ENCODE assay signal across 19 cellular contexts in the genomic region with DNA sequence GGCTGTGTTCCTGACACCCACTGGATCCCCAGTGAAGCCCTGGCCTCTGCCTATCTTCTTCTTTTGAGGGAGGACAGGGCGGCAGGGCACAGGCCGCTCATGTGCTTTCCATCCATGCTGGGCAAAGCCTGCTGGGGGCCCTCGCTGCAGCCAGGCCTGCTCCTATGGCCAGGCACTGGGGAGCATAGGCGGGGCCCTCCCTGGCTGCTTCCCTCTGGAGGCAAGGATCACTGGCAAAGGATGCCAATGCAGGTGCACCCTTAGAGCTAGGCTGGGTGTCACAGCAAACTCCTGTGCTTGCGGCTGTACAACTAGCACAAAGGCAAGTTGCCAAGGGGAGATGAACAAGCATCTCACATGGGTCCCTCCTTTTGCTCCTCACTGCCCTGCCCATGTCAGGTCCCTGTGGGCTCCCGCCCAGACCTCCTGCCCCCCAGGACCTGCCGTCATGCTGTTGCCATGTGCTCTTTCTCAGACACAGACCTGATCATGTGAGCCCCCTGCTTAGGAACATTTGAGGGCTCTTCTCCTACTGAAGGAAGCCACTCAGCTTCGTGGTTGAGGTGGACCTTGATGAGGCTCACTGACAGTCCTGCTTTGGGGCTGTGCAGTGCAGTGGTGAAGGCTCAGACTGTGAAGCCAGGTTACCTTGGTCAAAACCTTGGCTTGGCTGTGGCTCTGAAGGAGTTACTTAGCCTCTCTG.
DNase-seq lines count a peak whose midpoint lies in the region; ATAC-seq, FAIRE-seq and TF ChIP-seq lines count a peak whose summit lies in the region.
"Had no signal": no experiment of that assay in that cellular context is flagged by ENCODE, and none has a peak within 500 bp of the region (broad histone marks: within the 10 kb centered on the region; RNA-seq: fewer than 3 reads in every experiment).

No MANE protein-coding gene starts in this region.

- no peaks in the 10 kb centered on the region for H3K9me3 Mint-ChIP-seq in natural killer cell treated with Interleukin-12 subunit alpha and Interleukin-12 subunit beta and Interleukin-15 and Interleukin-18, amount 100 ng/mL, for 72 hours
- H3K9me3 Mint-ChIP-seq in natural killer cell (no peaks in the 10 kb centered on the region), endodermal cell (no peaks in the 10 kb centered on the region), progenitor cell of endocrine pancreas (ENCODE audit: low read depth) (no peaks in the 10 kb centered on the region)
- H3K9me3 Mint-ChIP-seq in activated naive CD4-positive, alpha-beta T cell treated with anti-CD3 and anti-CD28 coated beads for 36 hours: peaks cover 9% of the 10 kb centered on the region
- H3K9me3 Mint-ChIP-seq: CD4-positive, alpha-beta T cell had no signal

- peak; percentile 3 to 17 for ATAC-seq in natural killer cell treated with Interleukin-12 subunit alpha and Interleukin-12 subunit beta and Interleukin-15 and Interleukin-18, amount 100 ng/mL, for 72 hours
- ATAC-seq in natural killer cell (no peak), HG03521 (IDR thresholded peaks at IDR 0.05; ENCODE audit: unreplicated experiment) (no peak)

- H3K27ac ChIP-seq in endodermal cell (ENCODE audit: low read depth, low read length): no peak overlapping the region

- peaks cover 0 to 4% of the 10 kb centered on the region in 2 donors for H3K4me1 Mint-ChIP-seq in natural killer cell treated with Interleukin-12 subunit alpha and Interleukin-12 subunit beta and Interleukin-15 and Interleukin-18, amount 100 ng/mL, for 72 hours (ENCODE audit: low read depth in 2 of 2)
- H3K4me1 Mint-ChIP-seq in natural killer cell (no peaks in the 10 kb centered on the region), endodermal cell (no peaks in the 10 kb centered on the region), progenitor cell of endocrine pancreas (ENCODE audit: low read depth) (no peaks in the 10 kb centered on the region)
- no peaks in the 10 kb centered on the region for H3K4me1 Mint-ChIP-seq in activated naive CD4-positive, alpha-beta T cell treated with anti-CD3 and anti-CD28 coated beads for 36 hours (ENCODE audit: low read depth)

- no peak overlapping the region for H3K4me3 Mint-ChIP-seq in natural killer cell treated with Interleukin-12 subunit alpha and Interleukin-12 subunit beta and Interleukin-15 and Interleukin-18, amount 100 ng/mL, for 72 hours
- no peak overlapping the region for H3K4me3 Mint-ChIP-seq in natural killer cell
- no peak overlapping the region for H3K4me3 Mint-ChIP-seq in endodermal cell
- no peak overlapping the region for H3K4me3 Mint-ChIP-seq in progenitor cell of endocrine pancreas (ENCODE audit: low read depth)
- no peak overlapping the region for H3K4me3 Mint-ChIP-seq in activated naive CD4-positive, alpha-beta T cell treated with anti-CD3 and anti-CD28 coated beads for 36 hours
- H3K4me3 Mint-ChIP-seq: CD4-positive, alpha-beta T cell had no signal

- no peaks in the 10 kb centered on the region for H3K4me1 ChIP-seq in endodermal cell (ENCODE audit: control insufficient read depth, insufficient read depth, low read length)

- no peak overlapping the region for H3K27ac Mint-ChIP-seq in natural killer cell treated with Interleukin-12 subunit alpha and Interleukin-12 subunit beta and Interleukin-15 and Interleukin-18, amount 100 ng/mL, for 72 hours
- H3K27ac Mint-ChIP-seq in natural killer cell: no peak overlapping the region
- H3K27ac Mint-ChIP-seq in endodermal cell: no peak overlapping the region
- H3K27ac Mint-ChIP-seq in progenitor cell of endocrine pancreas: no peak overlapping the region
- H3K27ac Mint-ChIP-seq in activated naive CD4-positive, alpha-beta T cell treated with anti-CD3 and anti-CD28 coated beads for 36 hours: no peak overlapping the region
- H3K27ac Mint-ChIP-seq: CD4-positive, alpha-beta T cell had no signal

- no peak overlapping the region for H3K9ac ChIP-seq in endodermal cell (ENCODE audit: extremely low read depth, low read length, poor library complexity, severe bottlenecking)

- TF ChIP-seq POLR2A in GM12891 (IDR thresholded peaks at IDR 0.05; ENCODE audit: low read depth, low read length): no peak

- H3K36me3 Mint-ChIP-seq in natural killer cell treated with Interleukin-12 subunit alpha and Interleukin-12 subunit beta and Interleukin-15 and Interleukin-18, amount 100 ng/mL, for 72 hours: no peaks in the 10 kb centered on the region
- no peaks in the 10 kb centered on the region for H3K36me3 Mint-ChIP-seq in natural killer cell
- no peaks in the 10 kb centered on the region for H3K36me3 Mint-ChIP-seq in endodermal cell (ENCODE audit: low read depth)
- H3K36me3 Mint-ChIP-seq in progenitor cell of endocrine pancreas (ENCODE audit: insufficient read depth): no peaks in the 10 kb centered on the region
- H3K36me3 Mint-ChIP-seq in activated naive CD4-positive, alpha-beta T cell treated with anti-CD3 and anti-CD28 coated beads for 36 hours (ENCODE audit: low read depth): peaks cover 1% of the 10 kb centered on the region

- no peak for FAIRE-seq in GM12891 (lab: Jason Lieb, UNC)

- TF ChIP-seq CTCF in natural killer cell (IDR thresholded peaks at IDR 0.05): no peak
- no peak for TF ChIP-seq CTCF in endodermal cell (conservative IDR thresholded peaks at IDR 0.05)
- TF ChIP-seq CTCF in progenitor cell of endocrine pancreas (IDR thresholded peaks at IDR 0.05; ENCODE audit: unreplicated experiment): no peak

- H3K27me3 ChIP-seq in endodermal cell (ENCODE audit: control insufficient read depth, insufficient read depth, low read length, poor library complexity, severe bottlenecking): peaks cover 4% of the 10 kb centered on the region

- no peaks in the 10 kb centered on the region for H3K36me3 ChIP-seq in endodermal cell (ENCODE audit: control insufficient read depth, insufficient read depth, low read length)

- H3K4me3 ChIP-seq in endodermal cell (ENCODE audit: low read length): no peak overlapping the region

- H3K9me3 ChIP-seq in endodermal cell (ENCODE audit: control insufficient read depth, low read length): no peaks in the 10 kb centered on the region

- H3K27me3 Mint-ChIP-seq in natural killer cell treated with Interleukin-12 subunit alpha and Interleukin-12 subunit beta and Interleukin-15 and Interleukin-18, amount 100 ng/mL, for 72 hours: peaks cover 20 to 21% of the 10 kb centered on the region in 2 donors
- H3K27me3 Mint-ChIP-seq in natural killer cell (ENCODE audit: low read depth in 2 of 2): peaks cover 6 to 8% of the 10 kb centered on the region in 2 donors
- H3K27me3 Mint-ChIP-seq in endodermal cell (ENCODE audit: insufficient read depth): peaks cover 5% of the 10 kb centered on the region
- H3K27me3 Mint-ChIP-seq in progenitor cell of endocrine pancreas: peaks cover 7% of the 10 kb centered on the region
- H3K27me3 Mint-ChIP-seq in activated naive CD4-positive, alpha-beta T cell treated with anti-CD3 and anti-CD28 coated beads for 36 hours (ENCODE audit: low read depth): peaks cover 7% of the 10 kb centered on the region

- DNase-seq in natural killer cell treated with Interleukin-12 subunit alpha and Interleukin-12 subunit beta and Interleukin-15 and Interleukin-18, amount 100 ng/mL, for 72 hours (ENCODE audit: low spot score): peak; percentile 29
- DNase-seq in natural killer cell (no peak), endodermal cell (peak; percentile 15), progenitor cell of endocrine pancreas (ENCODE audit: low spot score, unreplicated experiment) (peak; percentile 4), GM12891 (ENCODE audit: insufficient read length, low spot score) (no peak)
- no peak for DNase-seq in activated naive CD4-positive, alpha-beta T cell treated with anti-CD3 and anti-CD28 coated beads for 36 hours
- DNase-seq: CD4-positive, alpha-beta T cell; COR-L47; DMS79; KBM-7; MM.1S; NCI-H1048; NCI-H1417 treated with DMSO at 0.1 percent for 48 hours; NCI-H187; NCI-H446; NCI-H526; OCI-M1; Right ventricle myocardium superior had no signal

- intact Hi-C loops in natural killer cell (cut with micrococcal nuclease): no loop called here
- intact Hi-C loops in activated naive CD4-positive, alpha-beta T cell treated with anti-CD3 and anti-CD28 coated beads for 36 hours (cut with micrococcal nuclease): no loop called here

- CTCF ChIA-PET in activated naive CD4-positive, alpha-beta T cell treated with anti-CD3 and anti-CD28 coated beads for 36 hours (lab: Charles Lee): no interaction called here

- WGBS in endodermal cell (ENCODE audit: insufficient coverage in 1 of 2, insufficient read length in 1 of 2), 2 experiments: 88 to 93% methylated on average over 4 to 8 of the region's 8 CpGs

TF ChIP-seq in GM12891, 5 proteins besides CTCF, POLR2A, EP300 and RAD21:
- TF ChIP-seq TAF1 (IDR thresholded peaks at IDR 0.05; ENCODE audit: low read depth, low read length) (no peak), POU2F2 (IDR thresholded peaks at IDR 0.05; ENCODE audit: low read depth, low read length) (no peak), SPI1 (IDR thresholded peaks at IDR 0.05; ENCODE audit: low read depth, low read length) (no peak), PAX5 (IDR thresholded peaks at IDR 0.05; ENCODE audit: insufficient read depth, low read length, severe bottlenecking) (no peak), POLR2AphosphoS5 (IDR thresholded peaks at IDR 0.05; ENCODE audit: low read depth, low read length) (no peak)

Comparison
In these comparisons a context has a peak if more than half of its experiments do, and no peak if none do; other contexts are left out.
1. ATAC-seq: peak in natural killer cell treated with Interleukin-12 subunit alpha and Interleukin-12 subunit beta and Interleukin-15 and Interleukin-18, amount 100 ng/mL, for 72 hours (2 of 2); none in natural killer cell (0 of 3) and HG03521 (single experiment).
2. DNase-seq: peak in natural killer cell treated with Interleukin-12 subunit alpha and Interleukin-12 subunit beta and Interleukin-15 and Interleukin-18, amount 100 ng/mL, for 72 hours (single experiment), endodermal cell (single experiment) and progenitor cell of endocrine pancreas (single experiment); none in natural killer cell (single experiment), GM12891 (single experiment) and activated naive CD4-positive, alpha-beta T cell treated with anti-CD3 and anti-CD28 coated beads for 36 hours (single experiment).